In the genomic region with DNA sequence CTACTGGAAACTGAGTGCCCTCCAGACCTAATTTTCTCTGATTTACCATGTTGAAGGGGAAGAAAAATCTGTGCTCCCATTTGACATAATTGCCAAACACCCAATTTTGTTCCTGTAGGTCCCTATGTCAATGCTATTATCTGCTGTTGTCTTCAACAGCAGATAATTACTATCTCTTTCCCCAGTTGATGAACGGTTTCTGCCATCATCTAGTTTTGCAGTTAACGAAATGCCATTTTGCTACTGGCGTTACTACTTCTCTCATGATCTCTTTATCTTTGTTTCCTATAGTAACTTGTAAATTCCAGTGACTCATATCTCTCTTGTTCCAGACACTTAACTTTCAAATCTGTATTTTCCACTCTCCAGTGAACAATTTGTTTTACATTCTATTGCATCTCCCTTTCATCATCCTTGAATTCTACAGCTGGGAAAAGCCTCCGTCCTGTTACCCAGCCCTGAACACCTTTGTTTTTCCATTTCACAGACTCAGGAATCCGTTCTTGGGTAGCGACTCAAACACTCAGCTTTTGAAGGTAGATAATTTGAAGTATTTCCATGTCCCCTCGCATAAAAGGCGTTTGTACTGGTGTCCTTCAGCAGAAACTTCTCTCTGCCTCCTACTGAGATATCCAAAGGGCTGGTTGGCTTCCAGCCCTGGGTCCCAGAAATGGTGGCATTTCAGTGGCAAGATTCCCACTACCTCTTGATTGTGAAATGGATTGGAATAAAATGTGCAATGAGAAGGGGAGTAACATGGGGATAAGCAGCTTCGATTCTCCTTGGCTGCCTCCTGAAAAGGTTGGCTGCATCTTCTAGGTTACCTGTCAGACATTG, we compare ENCODE assay signal across 14 cellular contexts.
DNase-seq lines count a peak whose midpoint lies in the region; ATAC-seq and TF ChIP-seq lines count a peak whose summit lies in the region.
"Had no signal": no experiment of that assay in that cellular context is flagged by ENCODE, and none has a peak within 500 bp of the region (broad histone marks: within the 10 kb centered on the region; RNA-seq: fewer than 3 reads in every experiment).

No MANE protein-coding gene starts in this region.

- H3K9me3 ChIP-seq in mammary epithelial cell (replicated peaks; ENCODE audit: insufficient read depth, low read length): no peaks in the 10 kb centered on the region
- H3K9me3 ChIP-seq in smooth muscle cell (replicated peaks; ENCODE audit: low read depth): no peaks in the 10 kb centered on the region
- no peaks in the 10 kb centered on the region for H3K9me3 ChIP-seq in ovary
- H3K9me3 ChIP-seq: BLaER1, upper lobe of right lung had no signal

- H3K27ac Mint-ChIP-seq in activated CD4-positive, alpha-beta memory T cell treated with anti-CD3 and anti-CD28 coated beads for 36 hours: peak overlapping the region; percentile 35
- H3K27ac Mint-ChIP-seq in activated CD4-positive, alpha-beta memory T cell treated with anti-CD3 and anti-CD28 coated beads, Interleukin-2, amount 10 ng/mL, durations not matched to agents 7 days and 5 days: no peak overlapping the region
- H3K27ac Mint-ChIP-seq: mesothelial cell of epicardium; T-helper 1 cell treated with Interleukin-12 subunit alpha and Interleukin-12 subunit beta and Interleukin-4 antibody, amounts not matched to agents 30 μg/mL and 1 μg/mL, for 36 hours had no signal

- peaks cover 2% of the 10 kb centered on the region for H3K27me3 ChIP-seq in mammary epithelial cell (ENCODE audit: insufficient read depth, low read length)
- peaks cover 37% of the 10 kb centered on the region for H3K27me3 ChIP-seq in smooth muscle cell (ENCODE audit: low read depth)
- no peaks in the 10 kb centered on the region for H3K27me3 ChIP-seq in ovary
- H3K27me3 ChIP-seq: BLaER1 had no signal

- dilution Hi-C loops in mammary epithelial cell (cut with HindIII; ENCODE audit: low sequenced_read_pairs): no loop called here

- peaks cover 1% of the 10 kb centered on the region for H3K27me3 Mint-ChIP-seq in activated CD4-positive, alpha-beta memory T cell treated with anti-CD3 and anti-CD28 coated beads for 36 hours
- no peaks in the 10 kb centered on the region for H3K27me3 Mint-ChIP-seq in activated CD4-positive, alpha-beta memory T cell treated with anti-CD3 and anti-CD28 coated beads, Interleukin-2, amount 10 ng/mL, durations not matched to agents 7 days and 5 days

- H3K9me3 Mint-ChIP-seq in activated CD4-positive, alpha-beta memory T cell treated with anti-CD3 and anti-CD28 coated beads for 36 hours: no peaks in the 10 kb centered on the region
- H3K9me3 Mint-ChIP-seq in activated CD4-positive, alpha-beta memory T cell treated with anti-CD3 and anti-CD28 coated beads, Interleukin-2, amount 10 ng/mL, durations not matched to agents 7 days and 5 days: no peaks in the 10 kb centered on the region
- H3K9me3 Mint-ChIP-seq: mesothelial cell of epicardium; T-helper 1 cell treated with Interleukin-12 subunit alpha and Interleukin-12 subunit beta and Interleukin-4 antibody, amounts not matched to agents 30 μg/mL and 1 μg/mL, for 36 hours had no signal

- DNase-seq in activated CD4-positive, alpha-beta memory T cell treated with anti-CD3 and anti-CD28 coated beads for 36 hours: no peak
- no peak for DNase-seq in activated CD4-positive, alpha-beta memory T cell treated with anti-CD3 and anti-CD28 coated beads, Interleukin-2, amount 10 ng/mL, durations not matched to agents 7 days and 5 days
- DNase-seq in NCI-H69 (lab: John Stamatoyannopoulos, UW) (peak; percentile 65), mammary epithelial cell (peak; percentile 36), smooth muscle cell (lab: John Stamatoyannopoulos, UW; ENCODE audit: unreplicated experiment) (no peak), NCI-H2029 (lab: John Stamatoyannopoulos, UW) (no peak), ovary (no peak)
- DNase-seq: cortex of kidney, NCI-H524 treated with DMSO at 0.1 percent for 48 hours, upper lobe of right lung had no signal

- H2AFZ ChIP-seq in mammary epithelial cell (ENCODE audit: low read depth, low read length) (no peak overlapping the region), smooth muscle cell (ENCODE audit: low read depth) (peak overlapping the region; percentile 6)

- H3K4me1 Mint-ChIP-seq in activated CD4-positive, alpha-beta memory T cell treated with anti-CD3 and anti-CD28 coated beads for 36 hours (ENCODE audit: low read depth): peaks cover 42% of the 10 kb centered on the region
- H3K4me1 Mint-ChIP-seq in activated CD4-positive, alpha-beta memory T cell treated with anti-CD3 and anti-CD28 coated beads, Interleukin-2, amount 10 ng/mL, durations not matched to agents 7 days and 5 days: peaks cover 35% of the 10 kb centered on the region

- TF ChIP-seq POLR2A in ovary (IDR thresholded peaks at IDR 0.05): no peak

- no peaks in the 10 kb centered on the region for H3F3A ChIP-seq in smooth muscle cell (ENCODE audit: low read depth)

- BruUV-seq in mammary epithelial cell (replicated peaks; lab: Mats Ljungman, UMichigan): no TSS peak

- CTCF ChIA-PET in activated CD4-positive, alpha-beta memory T cell treated with anti-CD3 and anti-CD28 coated beads for 36 hours (lab: Charles Lee): interaction anchor here (1.0 to 2.0 kb wide), 3 partner anchors 11 to 198 kb away, joined by 3 to 6 read pairs (median 4); no protein-coding TSS in a partner anchor
- CTCF ChIA-PET in activated CD4-positive, alpha-beta memory T cell treated with anti-CD3 and anti-CD28 coated beads, Interleukin-2, amount 10 ng/mL, durations not matched to agents 7 days and 5 days (lab: Charles Lee): interaction anchor here (0.6 to 0.8 kb wide), 2 partner anchors 12 to 34 kb away, joined by 3 read pairs; no protein-coding TSS in a partner anchor
- CTCF ChIA-PET in mammary epithelial cell (lab: Charles Lee; ENCODE audit: low non-redundant PET): no interaction called here

- H3K4me3 ChIP-seq in mammary epithelial cell (replicated peaks in 1 of 3; ENCODE audit: insufficient read depth in 1 of 3, low read depth in 2 of 3, low read length in 3 of 3) (no peak overlapping the region), smooth muscle cell (no peak overlapping the region), ovary (no peak overlapping the region)
- H3K4me3 ChIP-seq: BLaER1, upper lobe of right lung had no signal

- H3K9ac ChIP-seq in mammary epithelial cell (ENCODE audit: insufficient read depth, low read length): no peak overlapping the region
- H3K9ac ChIP-seq in smooth muscle cell (ENCODE audit: low read depth): peak overlapping the region; percentile 57
- H3K9ac ChIP-seq: BLaER1 had no signal

- ATAC-seq in HG03025 (IDR thresholded peaks at IDR 0.05; ENCODE audit: low FRiP score, unreplicated experiment): no peak
- ATAC-seq: upper lobe of right lung had no signal

- H3K27ac ChIP-seq in mammary epithelial cell (ENCODE audit: insufficient read depth, low read depth, low read length) (no peak overlapping the region), smooth muscle cell (ENCODE audit: low read depth) (peak overlapping the region; percentile 71), ovary (no peak overlapping the region)
- H3K27ac ChIP-seq: BLaER1, upper lobe of right lung had no signal

- no peak for TF ChIP-seq EP300 in ovary (IDR thresholded peaks at IDR 0.05)

- H3K79me2 ChIP-seq in mammary epithelial cell (ENCODE audit: insufficient read depth, low read length) (no peaks in the 10 kb centered on the region), smooth muscle cell (ENCODE audit: low read depth) (no peaks in the 10 kb centered on the region)

- no peak overlapping the region for H3K4me3 Mint-ChIP-seq in activated CD4-positive, alpha-beta memory T cell treated with anti-CD3 and anti-CD28 coated beads for 36 hours
- H3K4me3 Mint-ChIP-seq in activated CD4-positive, alpha-beta memory T cell treated with anti-CD3 and anti-CD28 coated beads, Interleukin-2, amount 10 ng/mL, durations not matched to agents 7 days and 5 days: no peak overlapping the region
- H3K4me3 Mint-ChIP-seq: mesothelial cell of epicardium; T-helper 1 cell treated with Interleukin-12 subunit alpha and Interleukin-12 subunit beta and Interleukin-4 antibody, amounts not matched to agents 30 μg/mL and 1 μg/mL, for 36 hours had no signal

- in situ Hi-C loops in mammary epithelial cell (cut with MboI; ENCODE audit: low sequenced_read_pairs in 2 of 2): no loop called here

- H4K20me1 ChIP-seq in mammary epithelial cell (ENCODE audit: insufficient read depth, low read length) (no peaks in the 10 kb centered on the region), smooth muscle cell (ENCODE audit: low read depth) (no peaks in the 10 kb centered on the region)
- H4K20me1 ChIP-seq: BLaER1 had no signal

- no peak for TF ChIP-seq CTCF in mammary epithelial cell (conservative IDR thresholded peaks at IDR 0.05 in 1 of 2, IDR thresholded peaks at IDR 0.05 in 1 of 2; ENCODE audit: extremely low read depth in 1 of 2, insufficient read depth in 1 of 2, low read depth in 1 of 2, low read length in 2 of 2)
- no peak for TF ChIP-seq CTCF in smooth muscle cell (IDR thresholded peaks at IDR 0.05; ENCODE audit: borderline replicate concordance, insufficient read depth, poor library complexity, severe bottlenecking)
- no peak for TF ChIP-seq CTCF in ovary (IDR thresholded peaks at IDR 0.05)

- WGBS in mammary epithelial cell (ENCODE audit: low coverage, missing lambda C conversion rate): 53% methylated on average over 8 of the region's 9 CpGs
- 26% methylated on average over 9 of the region's 9 CpGs for WGBS in smooth muscle cell (ENCODE audit: low lambda C conversion rate)
- 46 to 56% (median 51%) methylated on average over 9 of the region's 9 CpGs for WGBS in ovary, 3 donors

- H3K4me1 ChIP-seq in mammary epithelial cell (ENCODE audit: insufficient read depth, low read length): no peaks in the 10 kb centered on the region
- H3K4me1 ChIP-seq in smooth muscle cell (ENCODE audit: low read depth): peaks cover 47% of the 10 kb centered on the region
- no peaks in the 10 kb centered on the region for H3K4me1 ChIP-seq in ovary (ENCODE audit: insufficient read depth)
- H3K4me1 ChIP-seq: BLaER1, upper lobe of right lung had no signal

- intact Hi-C loops in activated CD4-positive, alpha-beta memory T cell treated with anti-CD3 and anti-CD28 coated beads for 36 hours (cut with micrococcal nuclease): no loop called here
- intact Hi-C loops in mammary epithelial cell (cut with micrococcal nuclease): no loop called here
- intact Hi-C loops in ovary (cut with DNase I): no loop called here

- POLR2A ChIA-PET in activated CD4-positive, alpha-beta memory T cell treated with anti-CD3 and anti-CD28 coated beads for 36 hours (lab: Charles Lee): interaction anchor here (1.0 to 3.2 kb wide), 3 partner anchors 12 to 109 kb away, joined by 3 to 9 read pairs (median 4); no protein-coding TSS in a partner anchor
- POLR2A ChIA-PET in activated CD4-positive, alpha-beta memory T cell treated with anti-CD3 and anti-CD28 coated beads, Interleukin-2, amount 10 ng/mL, durations not matched to agents 7 days and 5 days (lab: Charles Lee): interaction anchor here (1.4 kb wide), 1 partner anchor 12 kb away, joined by 3 read pairs; no protein-coding TSS in a partner anchor

- H3K36me3 ChIP-seq in mammary epithelial cell (ENCODE audit: insufficient read depth, low read length) (no peaks in the 10 kb centered on the region), smooth muscle cell (ENCODE audit: low read depth) (no peaks in the 10 kb centered on the region), ovary (no peaks in the 10 kb centered on the region)
- H3K36me3 ChIP-seq: BLaER1, upper lobe of right lung had no signal

- H3K36me3 Mint-ChIP-seq in activated CD4-positive, alpha-beta memory T cell treated with anti-CD3 and anti-CD28 coated beads for 36 hours: no peaks in the 10 kb centered on the region
- no peaks in the 10 kb centered on the region for H3K36me3 Mint-ChIP-seq in activated CD4-positive, alpha-beta memory T cell treated with anti-CD3 and anti-CD28 coated beads, Interleukin-2, amount 10 ng/mL, durations not matched to agents 7 days and 5 days (ENCODE audit: low read depth)
- H3K36me3 Mint-ChIP-seq: mesothelial cell of epicardium had no signal

- no peak overlapping the region for H3K4me2 ChIP-seq in mammary epithelial cell (ENCODE audit: insufficient read depth, low read depth, low read length)
- H3K4me2 ChIP-seq in smooth muscle cell: peak overlapping the region; percentile 5
- H3K4me2 ChIP-seq: BLaER1 had no signal

Comparison
In these comparisons a context has a peak if more than half of its experiments do, and no peak if none do; other contexts are left out.
1. DNase-seq: peak in NCI-H69 (single experiment) and mammary epithelial cell (single experiment); none in activated CD4-positive, alpha-beta memory T cell treated with anti-CD3 and anti-CD28 coated beads for 36 hours (single experiment), activated CD4-positive, alpha-beta memory T cell treated with anti-CD3 and anti-CD28 coated beads, Interleukin-2, amount 10 ng/mL, durations not matched to agents 7 days and 5 days (single experiment), smooth muscle cell (single experiment), NCI-H2029 (single experiment) and ovary (0 of 5).